Comparison of ENCODE assay signal across 34 cellular contexts in genomic region chr7:13489386-13489785, GRCh38.
"Had no signal": no experiment of that assay in that cellular context is flagged by ENCODE, and none has a peak within 500 bp of the region (broad histone marks: within the 10 kb centered on the region; RNA-seq: fewer than 3 reads in every experiment).

No MANE protein-coding gene starts in this region.

- H3K36me3 ChIP-seq: ascending aorta, breast epithelium, cardiac muscle cell, gastrocnemius medialis, heart left ventricle had no signal

- H3K4me1 ChIP-seq: ascending aorta, breast epithelium, gastrocnemius medialis, heart left ventricle had no signal

- H3K27ac ChIP-seq: ascending aorta, breast epithelium, cardiac muscle cell, coronary artery, dorsolateral prefrontal cortex, gastrocnemius medialis, heart left ventricle had no signal

- H3K4me1 Mint-ChIP-seq: activated CD4-positive, alpha-beta memory T cell treated with anti-CD3 and anti-CD28 coated beads, Interleukin-2, amount 10 ng/mL, durations not matched to agents 7 days and 5 days; activated CD4-positive, alpha-beta T cell treated with anti-CD3 and anti-CD28 coated beads, Interleukin-2, amount 10 ng/mL, durations not matched to agents 7 days and 5 days; activated naive CD8-positive, alpha-beta T cell treated with anti-CD3 and anti-CD28 coated beads, Interleukin-2, amount 10 ng/mL, durations not matched to agents 7 days and 5 days; brain; T-helper 17 cell had no signal

- H3K27me3 ChIP-seq: ascending aorta, breast epithelium, cardiac muscle cell, dorsolateral prefrontal cortex, gastrocnemius medialis, heart left ventricle had no signal

- ATAC-seq: activated naive CD4-positive, alpha-beta T cell treated with anti-CD3 and anti-CD28 coated beads, Interleukin-2, amount 50 U/mL, for 72 hours; activated T-cell treated with anti-CD3 and anti-CD28 coated beads, Interleukin-2, amount 50 U/mL, for 72 hours; esophagus mucosa; gastrocnemius medialis; heart left ventricle; T-helper 17 cell; WTC11 had no signal

- DNase-seq: activated CD4-positive, alpha-beta memory T cell treated with anti-CD3 and anti-CD28 coated beads, Interleukin-2, amount 10 ng/mL, durations not matched to agents 7 days and 5 days; activated CD4-positive, alpha-beta T cell treated with anti-CD3 and anti-CD28 coated beads for 1 hour; activated CD4-positive, alpha-beta T cell treated with anti-CD3 and anti-CD28 coated beads for 4 hours; activated CD4-positive, alpha-beta T cell treated with anti-CD3 and anti-CD28 coated beads, Interleukin-2, amount 10 ng/mL, durations not matched to agents 7 days and 5 days; activated CD4-positive, alpha-beta T cell treated with anti-CD3 and anti-CD28 coated beads, Interleukin-2, amount 50 U/mL, for 4 hours; activated CD8-positive, alpha-beta memory T cell treated with anti-CD3 and anti-CD28 coated beads, Interleukin-2, amount 50 U/mL, for 48 hours; activated gamma-delta T cell; activated naive CD4-positive, alpha-beta T cell; activated naive CD8-positive, alpha-beta T cell treated with anti-CD3 and anti-CD28 coated beads, Interleukin-2, amount 10 ng/mL, durations not matched to agents 7 days and 5 days; activated T-cell treated with anti-CD3 and anti-CD28 coated beads for 4 hours; activated T-cell treated with anti-CD3 and anti-CD28 coated beads, Interleukin-2, amount 50 U/mL, for 24 hours; activated T-cell treated with anti-CD3 and anti-CD28 coated beads, Interleukin-2, amount 50 U/mL, for 72 hours; central memory CD4-positive, alpha-beta T cell; cerebellar nuclear complex; dorsolateral prefrontal cortex; effector memory CD4-positive, alpha-beta T cell; endodermal cell; foreskin fibroblast; gastrocnemius medialis; glutamatergic neuron; heart left ventricle; T-helper 1 cell; T-helper 17 cell; T1000 had no signal

- H3K4me3 Mint-ChIP-seq: activated CD4-positive, alpha-beta memory T cell treated with anti-CD3 and anti-CD28 coated beads, Interleukin-2, amount 10 ng/mL, durations not matched to agents 7 days and 5 days; activated CD4-positive, alpha-beta T cell treated with anti-CD3 and anti-CD28 coated beads, Interleukin-2, amount 10 ng/mL, durations not matched to agents 7 days and 5 days; activated naive CD8-positive, alpha-beta T cell treated with anti-CD3 and anti-CD28 coated beads, Interleukin-2, amount 10 ng/mL, durations not matched to agents 7 days and 5 days; activated T-cell treated with anti-CD3 and anti-CD28 coated beads, Interleukin-2, amount 50 U/mL, for 24 hours; activated T-cell treated with anti-CD3 and anti-CD28 coated beads, Interleukin-2, amount 50 U/mL, for 72 hours; brain; dendritic cell treated with granulocyte-macrophage colony-stimulating factor and Interleukin-4, amounts not matched to agents 40 ng/mL and 50 ng/mL, for 4 days; endodermal cell; T-helper 17 cell; T-helper 2 cell treated with Interferon-gamma antibody and Interleukin-4, amounts not matched to agents 5 μg/mL and 100 μg/mL, for 36 hours; WTC11 had no signal

- H3K27ac Mint-ChIP-seq: activated CD4-positive, alpha-beta memory T cell treated with anti-CD3 and anti-CD28 coated beads, Interleukin-2, amount 10 ng/mL, durations not matched to agents 7 days and 5 days; activated CD4-positive, alpha-beta T cell treated with anti-CD3 and anti-CD28 coated beads, Interleukin-2, amount 10 ng/mL, durations not matched to agents 7 days and 5 days; activated naive CD4-positive, alpha-beta T cell treated with anti-CD3 and anti-CD28 coated beads, Interleukin-2, amount 50 U/mL, for 72 hours; activated naive CD8-positive, alpha-beta T cell treated with anti-CD3 and anti-CD28 coated beads, Interleukin-2, amount 10 ng/mL, durations not matched to agents 7 days and 5 days; activated T-cell treated with anti-CD3 and anti-CD28 coated beads, Interleukin-2, amount 50 U/mL, for 24 hours; activated T-cell treated with anti-CD3 and anti-CD28 coated beads, Interleukin-2, amount 50 U/mL, for 72 hours; brain; dendritic cell treated with granulocyte-macrophage colony-stimulating factor and Interleukin-4, amounts not matched to agents 40 ng/mL and 50 ng/mL, for 4 days; endodermal cell; T-helper 17 cell; T-helper 2 cell treated with Interferon-gamma antibody and Interleukin-4, amounts not matched to agents 5 μg/mL and 100 μg/mL, for 36 hours; WTC11 had no signal

- H3K4me3 ChIP-seq: ascending aorta, breast epithelium, cardiac muscle cell, coronary artery, dorsolateral prefrontal cortex, gastrocnemius medialis, heart left ventricle had no signal

- H3K9me3 ChIP-seq: ascending aorta, breast epithelium, gastrocnemius medialis had no signal

- H3K36me3 Mint-ChIP-seq: activated naive CD8-positive, alpha-beta T cell treated with anti-CD3 and anti-CD28 coated beads, Interleukin-2, amount 10 ng/mL, durations not matched to agents 7 days and 5 days; brain had no signal

- H3K27me3 Mint-ChIP-seq: activated CD4-positive, alpha-beta memory T cell treated with anti-CD3 and anti-CD28 coated beads, Interleukin-2, amount 10 ng/mL, durations not matched to agents 7 days and 5 days; activated CD4-positive, alpha-beta T cell treated with anti-CD3 and anti-CD28 coated beads, Interleukin-2, amount 10 ng/mL, durations not matched to agents 7 days and 5 days; activated naive CD8-positive, alpha-beta T cell treated with anti-CD3 and anti-CD28 coated beads, Interleukin-2, amount 10 ng/mL, durations not matched to agents 7 days and 5 days; activated T-cell treated with anti-CD3 and anti-CD28 coated beads, Interleukin-2, amount 50 U/mL, for 24 hours; dendritic cell treated with granulocyte-macrophage colony-stimulating factor and Interleukin-4, amounts not matched to agents 40 ng/mL and 50 ng/mL, for 4 days; T-helper 17 cell had no signal
